In the genomic region with DNA sequence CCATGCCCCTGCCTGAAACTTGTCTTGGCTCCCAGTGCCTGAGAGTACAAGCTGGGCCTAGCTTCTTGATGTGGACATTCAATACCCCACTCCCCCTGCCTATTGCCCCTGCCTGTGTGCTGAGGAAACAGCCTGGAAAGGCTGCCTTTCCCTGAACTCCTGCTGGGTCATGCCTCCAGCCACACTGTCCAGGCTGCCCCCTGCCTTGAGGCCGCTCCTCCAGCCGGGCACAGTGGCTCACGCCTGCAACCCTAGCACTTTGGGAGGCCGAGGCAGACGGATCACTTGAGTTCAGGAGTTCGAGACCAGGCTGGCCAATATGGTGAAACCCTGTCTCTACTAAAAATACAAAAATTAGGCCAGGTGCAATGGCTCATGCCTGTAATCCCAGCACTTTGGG, we compare ENCODE assay signal across 23 cellular contexts. TPM values are rescaled to one million over a fixed set of nuclear protein-coding genes. Genes with fewer than 3 reads are reported as not detected.
"Had no signal": no experiment of that assay in that cellular context is flagged by ENCODE, and none has a peak within 500 bp of the region (broad histone marks: within the 10 kb centered on the region; RNA-seq: fewer than 3 reads in every experiment).

No MANE protein-coding gene starts in this region.

- H3K4me1 ChIP-seq: colonic mucosa, foreskin keratinocyte had no signal

- ATAC-seq: foreskin keratinocyte; natural killer cell treated with Interleukin-12 subunit alpha and Interleukin-12 subunit beta and Interleukin-15 and Interleukin-18, amount 100 ng/mL, for 72 hours; sciatic nerve; stimulated activated naive B cell treated with anti-CD40 and anti-IgM and Interleukin-4, amounts not matched to agents 10 μg/mL and 1 μg/mL and 100 μg/mL, for 72 hours; stimulated activated naive CD8-positive, alpha-beta T cell treated with anti-CD3 and anti-CD28 coated beads, Interleukin-15, amount 100 ng/mL, for 72 hours had no signal

- DNase-seq: colonic mucosa; effector CD4-positive, alpha-beta T cell; endodermal cell; erythroblast; foreskin keratinocyte; head of caudate nucleus; kidney glomerular epithelial cell; psoas muscle; retina; spleen; stimulated activated CD4-positive, alpha-beta T cell treated with anti-CD3 and anti-CD28 coated beads, Interleukin-15, amount 100 ng/mL, for 24 hours; stimulated activated CD4-positive, alpha-beta T cell treated with anti-CD3 and anti-CD28 coated beads, Interleukin-1b, Interleukin-23, amount 100 ng/mL, for 48 hours; stimulated activated CD4-positive, alpha-beta T cell treated with anti-CD3 and anti-CD28 coated beads, Interleukin-4, amount 100 ng/mL, for 4 hours; stimulated activated naive B cell treated with anti-CD40 and anti-IgM and Interleukin-4, amounts not matched to agents 10 μg/mL and 1 μg/mL and 100 μg/mL, for 72 hours; stimulated activated naive CD8-positive, alpha-beta T cell treated with anti-CD3 and anti-CD28 coated beads, Interleukin-15, amount 100 ng/mL, for 72 hours; testis; trophoblast cell had no signal

- H2AFZ ChIP-seq: hepatocyte had no signal

- H3K9me3 ChIP-seq: colonic mucosa, psoas muscle, spleen, testis had no signal

- H3K27me3 ChIP-seq: colonic mucosa, foreskin keratinocyte, hepatocyte, spleen, testis had no signal

- H3K27ac Mint-ChIP-seq: endodermal cell; stimulated activated naive B cell treated with anti-CD40 and anti-IgM and Interleukin-4, amounts not matched to agents 10 μg/mL and 1 μg/mL and 100 μg/mL, for 72 hours had no signal

- H3K4me2 ChIP-seq: hepatocyte had no signal

- H3K4me3 Mint-ChIP-seq: endodermal cell; mesothelial cell of epicardium; natural killer cell treated with Interleukin-12 subunit alpha and Interleukin-12 subunit beta and Interleukin-15 and Interleukin-18, amount 100 ng/mL, for 72 hours; stimulated activated naive B cell treated with anti-CD40 and anti-IgM and Interleukin-4, amounts not matched to agents 10 μg/mL and 1 μg/mL and 100 μg/mL, for 72 hours; stimulated activated naive CD8-positive, alpha-beta T cell treated with anti-CD3 and anti-CD28 coated beads, Interleukin-15, amount 100 ng/mL, for 72 hours had no signal

- H3K36me3 Mint-ChIP-seq: natural killer cell treated with Interleukin-12 subunit alpha and Interleukin-12 subunit beta and Interleukin-15 and Interleukin-18, amount 100 ng/mL, for 72 hours had no signal

- H3K4me3 ChIP-seq: colonic mucosa, hepatocyte, psoas muscle, spleen, testis had no signal

- H3K27ac ChIP-seq: colonic mucosa, foreskin keratinocyte, hepatocyte, spleen had no signal

- H3K4me1 Mint-ChIP-seq: endodermal cell; stimulated activated naive CD8-positive, alpha-beta T cell treated with anti-CD3 and anti-CD28 coated beads, Interleukin-15, amount 100 ng/mL, for 72 hours had no signal

- H3K27me3 Mint-ChIP-seq: natural killer cell treated with Interleukin-12 subunit alpha and Interleukin-12 subunit beta and Interleukin-15 and Interleukin-18, amount 100 ng/mL, for 72 hours; stimulated activated naive B cell treated with anti-CD40 and anti-IgM and Interleukin-4, amounts not matched to agents 10 μg/mL and 1 μg/mL and 100 μg/mL, for 72 hours; stimulated activated naive CD8-positive, alpha-beta T cell treated with anti-CD3 and anti-CD28 coated beads, Interleukin-15, amount 100 ng/mL, for 72 hours had no signal

- H3K9me3 Mint-ChIP-seq: endodermal cell; mesothelial cell of epicardium; natural killer cell treated with Interleukin-12 subunit alpha and Interleukin-12 subunit beta and Interleukin-15 and Interleukin-18, amount 100 ng/mL, for 72 hours; stimulated activated naive B cell treated with anti-CD40 and anti-IgM and Interleukin-4, amounts not matched to agents 10 μg/mL and 1 μg/mL and 100 μg/mL, for 72 hours; stimulated activated naive CD8-positive, alpha-beta T cell treated with anti-CD3 and anti-CD28 coated beads, Interleukin-15, amount 100 ng/mL, for 72 hours had no signal

RNA-seq across cellular contexts. Expression of a gene that starts 10.2 kb away (rescaled TPM):
- total RNA-seq: natural killer cell treated with Interleukin-12 subunit alpha and Interleukin-12 subunit beta and Interleukin-15 and Interleukin-18, amount 100 ng/mL, for 72 hours; skeletal muscle tissue; urinary bladder had no signal
- polyA plus RNA-seq: hepatocyte had no signal

RNA-seq across cellular contexts. Expression of a gene that starts 34.7 kb away (rescaled TPM):
- total RNA-seq: mesothelial cell of epicardium had no signal
